In genomic region chr19:41699231-41699967, GRCh38 we compare ENCODE assay signal across 1 cellular context.
TF ChIP-seq lines count a peak whose summit lies in the region.

No MANE protein-coding gene starts in this region.

TF ChIP-seq in K562, 482 proteins besides CTCF, POLR2A, EP300 and RAD21:
- TF ChIP-seq TFE3 (CRISPR knock-in tag; IDR thresholded peaks at IDR 0.05) (peak; percentile 58; the same call in 1 of the 2 replicates), MYBL2 (IDR thresholded peaks at IDR 0.05; ENCODE audit: low read depth) (no peak), MYBL2 (CRISPR knock-in tag; IDR thresholded peaks at IDR 0.05; ENCODE audit: borderline replicate concordance) (no peak)
